ENCODE assay signal across 9 cellular contexts in the genomic region with DNA sequence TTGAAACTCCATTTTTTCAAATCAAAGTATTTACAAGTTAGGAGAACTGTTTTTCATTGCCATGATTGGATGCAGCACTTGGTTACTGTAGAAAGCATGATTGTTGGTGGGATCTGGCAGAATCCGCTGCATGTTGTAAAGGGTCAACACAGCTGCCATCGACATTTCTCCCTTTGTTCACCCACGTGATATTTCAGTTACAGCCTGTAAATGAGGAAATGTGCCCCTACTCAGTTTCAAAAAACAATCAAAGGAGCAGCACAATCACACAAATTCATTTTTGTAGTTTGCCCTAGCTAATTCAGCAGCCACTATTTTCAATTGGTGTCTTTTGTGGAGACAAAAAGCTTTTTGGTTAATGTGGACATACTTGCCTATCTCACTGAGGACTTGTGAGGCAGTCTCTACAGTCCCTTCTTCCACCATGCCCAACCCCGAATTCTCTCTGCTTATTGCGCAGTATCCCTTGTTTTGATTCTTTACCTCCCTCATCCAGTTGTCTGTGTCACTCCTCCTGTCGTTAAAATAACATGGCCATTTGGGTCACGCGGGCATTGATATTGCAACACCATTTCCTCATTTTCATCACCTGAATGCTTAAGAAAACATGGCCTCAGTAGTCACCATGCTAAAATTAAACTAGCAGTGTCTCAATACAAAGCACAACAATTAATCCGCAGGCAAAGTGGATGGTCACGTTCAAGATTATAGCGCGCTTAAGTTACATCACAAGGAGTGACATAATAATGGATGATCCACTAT. TPM values are rescaled to one million over a fixed set of nuclear protein-coding genes. Genes with fewer than 3 reads are reported as not detected.
DNase-seq lines count a peak whose midpoint lies in the region; ATAC-seq and TF ChIP-seq lines count a peak whose summit lies in the region.
"Had no signal": no experiment of that assay in that cellular context is flagged by ENCODE, and none has a peak within 500 bp of the region (broad histone marks: within the 10 kb centered on the region; RNA-seq: fewer than 3 reads in every experiment).

No MANE protein-coding gene starts in this region.

- peak; percentile 1 for DNase-seq in natural killer cell treated with Interleukin-12 subunit alpha and Interleukin-12 subunit beta and Interleukin-15 and Interleukin-18, amount 100 ng/mL, for 72 hours (ENCODE audit: low spot score)
- DNase-seq in natural killer cell (no peak), SJCRH30 (peak; percentile 57 to 72), NCI-H1436 treated with DMSO at 0.1 percent for 48 hours (lab: John Stamatoyannopoulos, UW) (no peak), mucosa of gallbladder (ENCODE audit: low spot score) (no peak)
- DNase-seq in CD8-positive, alpha-beta T cell: no peak
- DNase-seq: NCI-H2081 treated with DMSO at 0.1 percent for 48 hours had no signal

- H3K9me3 Mint-ChIP-seq in natural killer cell treated with Interleukin-12 subunit alpha and Interleukin-12 subunit beta and Interleukin-15 and Interleukin-18, amount 100 ng/mL, for 72 hours: no peaks in the 10 kb centered on the region
- H3K9me3 Mint-ChIP-seq in natural killer cell: no peaks in the 10 kb centered on the region
- peaks cover 2% of the 10 kb centered on the region for H3K9me3 Mint-ChIP-seq in CD8-positive, alpha-beta T cell

- intact Hi-C loops in natural killer cell (cut with micrococcal nuclease): no loop called here
- intact Hi-C loops in CD8-positive, alpha-beta T cell (cut with DNase I, micrococcal nuclease): no loop called here

- H3K27ac ChIP-seq in SJCRH30 (peak overlapping the region; percentile 81), liver (ENCODE audit: low read depth in 1 of 2, low read length in 2 of 2) (peak overlapping the region; percentile 85)
- H3K27ac ChIP-seq in CD8-positive, alpha-beta T cell (ENCODE audit: low read depth, low read length): no peak overlapping the region

- peaks cover 13 to 18% of the 10 kb centered on the region in 2 donors for H3K27me3 Mint-ChIP-seq in natural killer cell treated with Interleukin-12 subunit alpha and Interleukin-12 subunit beta and Interleukin-15 and Interleukin-18, amount 100 ng/mL, for 72 hours
- peaks cover 14 to 23% of the 10 kb centered on the region in 2 donors for H3K27me3 Mint-ChIP-seq in natural killer cell (ENCODE audit: low read depth in 2 of 2)
- no peaks in the 10 kb centered on the region for H3K27me3 Mint-ChIP-seq in CD8-positive, alpha-beta T cell (ENCODE audit: low read depth)

- CTCF ChIA-PET in CD8-positive, alpha-beta T cell (lab: Charles Lee): no interaction called here

- TF ChIP-seq CTCF in natural killer cell (IDR thresholded peaks at IDR 0.05) (no peak), liver (IDR thresholded peaks at IDR 0.05; ENCODE audit: low read depth, low read length, missing input control) (no peak)
- no peak for TF ChIP-seq CTCF in CD8-positive, alpha-beta T cell (IDR thresholded peaks at IDR 0.05)

- ATAC-seq in natural killer cell treated with Interleukin-12 subunit alpha and Interleukin-12 subunit beta and Interleukin-15 and Interleukin-18, amount 100 ng/mL, for 72 hours: no peak
- no peak for ATAC-seq in natural killer cell
- no peak for ATAC-seq in CD8-positive, alpha-beta T cell
- ATAC-seq in GM18858 (IDR thresholded peaks at IDR 0.05; ENCODE audit: unreplicated experiment): no peak

- POLR2A ChIA-PET in CD8-positive, alpha-beta T cell (lab: Charles Lee): no interaction called here

- H3K4me3 Mint-ChIP-seq in natural killer cell treated with Interleukin-12 subunit alpha and Interleukin-12 subunit beta and Interleukin-15 and Interleukin-18, amount 100 ng/mL, for 72 hours: peak overlapping the region; percentile 73
- H3K4me3 Mint-ChIP-seq in natural killer cell: no peak overlapping the region
- H3K4me3 Mint-ChIP-seq in CD8-positive, alpha-beta T cell: no peak overlapping the region

- H3K36me3 ChIP-seq in SJCRH30 (no peaks in the 10 kb centered on the region), liver (ENCODE audit: control insufficient read depth in 4 of 4, insufficient read depth in 3 of 4, low read depth in 1 of 4, low read length in 3 of 4) (no peaks in the 10 kb centered on the region)
- no peaks in the 10 kb centered on the region for H3K36me3 ChIP-seq in CD8-positive, alpha-beta T cell (ENCODE audit: insufficient read depth, low read length)

- H3K9me3 ChIP-seq in SJCRH30 (replicated peaks): peaks cover 8% of the 10 kb centered on the region
- H3K9me3 ChIP-seq in liver (ENCODE audit: control insufficient read depth in 4 of 4, low read length in 3 of 4): no peaks in the 10 kb centered on the region
- H3K9me3 ChIP-seq in CD8-positive, alpha-beta T cell (ENCODE audit: low read length): no peaks in the 10 kb centered on the region

- H3K27ac Mint-ChIP-seq in natural killer cell treated with Interleukin-12 subunit alpha and Interleukin-12 subunit beta and Interleukin-15 and Interleukin-18, amount 100 ng/mL, for 72 hours: no peak overlapping the region
- H3K27ac Mint-ChIP-seq in natural killer cell: peak overlapping the region in 1 of 2 donors; percentile 61
- no peak overlapping the region for H3K27ac Mint-ChIP-seq in CD8-positive, alpha-beta T cell

- H3K9ac ChIP-seq in liver (ENCODE audit: low read depth in 1 of 2, low read length in 2 of 2): no peak overlapping the region

- no peaks in the 10 kb centered on the region for H3K36me3 Mint-ChIP-seq in natural killer cell treated with Interleukin-12 subunit alpha and Interleukin-12 subunit beta and Interleukin-15 and Interleukin-18, amount 100 ng/mL, for 72 hours
- H3K36me3 Mint-ChIP-seq in natural killer cell: no peaks in the 10 kb centered on the region
- H3K36me3 Mint-ChIP-seq in CD8-positive, alpha-beta T cell: no peaks in the 10 kb centered on the region

- H3K4me3 ChIP-seq in SJCRH30 (peak overlapping the region; percentile 32), liver (ENCODE audit: low read depth in 1 of 3, low read length in 3 of 3) (no peak overlapping the region)
- no peak overlapping the region for H3K4me3 ChIP-seq in CD8-positive, alpha-beta T cell (ENCODE audit: low read depth, low read length)

- H3K4me1 Mint-ChIP-seq in natural killer cell treated with Interleukin-12 subunit alpha and Interleukin-12 subunit beta and Interleukin-15 and Interleukin-18, amount 100 ng/mL, for 72 hours (ENCODE audit: low read depth in 2 of 2): peaks cover 20 to 29% of the 10 kb centered on the region in 2 donors
- H3K4me1 Mint-ChIP-seq in natural killer cell: peaks cover 12 to 20% of the 10 kb centered on the region in 2 donors
- H3K4me1 Mint-ChIP-seq in CD8-positive, alpha-beta T cell (ENCODE audit: low read depth): peaks cover 25% of the 10 kb centered on the region

- H3K4me1 ChIP-seq in SJCRH30 (peaks cover 51% of the 10 kb centered on the region), liver (ENCODE audit: control insufficient read depth in 4 of 4, insufficient read depth in 4 of 4, low read length in 3 of 4) (peaks cover 22 to 65% (median 39%) of the 10 kb centered on the region in 4 donors)
- H3K4me1 ChIP-seq in CD8-positive, alpha-beta T cell (ENCODE audit: insufficient read depth, low read length): peaks cover 13% of the 10 kb centered on the region

- H3K27me3 ChIP-seq in SJCRH30: no peaks in the 10 kb centered on the region
- H3K27me3 ChIP-seq in liver (ENCODE audit: control insufficient read depth in 4 of 4, insufficient read depth in 4 of 4, low read length in 3 of 4): no peaks in the 10 kb centered on the region
- no peaks in the 10 kb centered on the region for H3K27me3 ChIP-seq in CD8-positive, alpha-beta T cell (ENCODE audit: insufficient read depth, low read length)

- WGBS in liver: 56% methylated on average over 12 of the region's 12 CpGs

- TF ChIP-seq RAD21 in liver (IDR thresholded peaks at IDR 0.05): no peak

TF ChIP-seq in liver, 16 proteins besides CTCF, POLR2A, EP300 and RAD21:
- peak; percentile 58 for TF ChIP-seq YY1 (IDR thresholded peaks at IDR 0.05)
- TF ChIP-seq, protein P1, sequence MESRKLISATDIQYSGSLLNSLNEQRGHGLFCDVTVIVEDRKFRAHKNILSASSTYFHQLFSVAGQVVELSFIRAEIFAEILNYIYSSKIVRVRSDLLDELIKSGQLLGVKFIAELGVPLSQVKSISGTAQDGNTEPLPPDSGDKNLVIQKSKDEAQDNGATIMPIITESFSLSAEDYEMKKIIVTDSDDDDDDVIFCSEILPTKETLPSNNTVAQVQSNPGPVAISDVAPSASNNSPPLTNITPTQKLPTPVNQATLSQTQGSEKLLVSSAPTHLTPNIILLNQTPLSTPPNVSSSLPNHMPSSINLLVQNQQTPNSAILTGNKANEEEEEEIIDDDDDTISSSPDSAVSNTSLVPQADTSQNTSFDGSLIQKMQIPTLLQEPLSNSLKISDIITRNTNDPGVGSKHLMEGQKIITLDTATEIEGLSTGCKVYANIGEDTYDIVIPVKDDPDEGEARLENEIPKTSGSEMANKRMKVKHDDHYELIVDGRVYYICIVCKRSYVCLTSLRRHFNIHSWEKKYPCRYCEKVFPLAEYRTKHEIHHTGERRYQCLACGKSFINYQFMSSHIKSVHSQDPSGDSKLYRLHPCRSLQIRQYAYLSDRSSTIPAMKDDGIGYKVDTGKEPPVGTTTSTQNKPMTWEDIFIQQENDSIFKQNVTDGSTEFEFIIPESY (IDR thresholded peaks at IDR 0.05): no peak
- peak in 1 of 2 donors; percentile 1 for TF ChIP-seq HNF4A (conservative IDR thresholded peaks at IDR 0.05)
- TF ChIP-seq, protein P2, sequence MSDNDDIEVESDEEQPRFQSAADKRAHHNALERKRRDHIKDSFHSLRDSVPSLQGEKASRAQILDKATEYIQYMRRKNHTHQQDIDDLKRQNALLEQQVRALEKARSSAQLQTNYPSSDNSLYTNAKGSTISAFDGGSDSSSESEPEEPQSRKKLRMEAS (IDR thresholded peaks at IDR 0.05): peak; percentile 15
TF ChIP-seq in liver: peak in this region for 3.

RNA-seq across cellular contexts. Expression of gene PROC, which starts 6.4 kb away (rescaled TPM):
- total RNA-seq in natural killer cell treated with Interleukin-12 subunit alpha and Interleukin-12 subunit beta and Interleukin-15 and Interleukin-18, amount 100 ng/mL, for 72 hours: not detected
- total RNA-seq in natural killer cell (not detected), liver (100 to 1,000 TPM; 150 to 376 TPM), mucosa of gallbladder (3.3 TPM)
- not detected in 2 replicates for total RNA-seq in SJCRH30 (2014; rRNA removed; shearing (Covaris generic))
- polyA plus RNA-seq in liver: 100 to 1,000 TPM; 305 to 407 TPM
- total RNA-seq in CD8-positive, alpha-beta T cell: under 1 TPM in 1 of 2 experiments, not detected in 1; 0.33 TPM

RNA-seq across cellular contexts. Expression of gene MAP3K2, which starts 24.0 kb away (rescaled TPM):
- 10 to 100 TPM; 59.0 to 64.6 TPM for total RNA-seq in natural killer cell treated with Interleukin-12 subunit alpha and Interleukin-12 subunit beta and Interleukin-15 and Interleukin-18, amount 100 ng/mL, for 72 hours
- 100 to 1,000 TPM in 2 of 3 donors, 10 to 100 TPM in 1; 99.4 to 109 (median 106) TPM for total RNA-seq in natural killer cell
- total RNA-seq in SJCRH30 (2014; rRNA removed; shearing (Covaris generic)): 24.4 and 28.8 TPM in 2 replicates
- total RNA-seq in liver: 10 to 100 TPM; 22.0 to 46.2 TPM
- polyA plus RNA-seq in liver: 10 to 100 TPM in 1 of 2 donors, 1 to 10 TPM in 1; 5.9 to 12.1 TPM
- 100 to 1,000 TPM; 126 to 137 TPM for total RNA-seq in CD8-positive, alpha-beta T cell
- 71.0 TPM for total RNA-seq in mucosa of gallbladder

Comparison
In these comparisons a context has a peak if more than half of its experiments do, and no peak if none do; other contexts are left out.
1. DNase-seq: peak in natural killer cell treated with Interleukin-12 subunit alpha and Interleukin-12 subunit beta and Interleukin-15 and Interleukin-18, amount 100 ng/mL, for 72 hours (single experiment) and SJCRH30 (2 of 2); none in natural killer cell (single experiment), CD8-positive, alpha-beta T cell (0 of 7), NCI-H1436 treated with DMSO at 0.1 percent for 48 hours (single experiment) and mucosa of gallbladder (single experiment).
2. RNA of gene PROC, which starts 6.4 kb away (total RNA-seq): 150 to 376 TPM in liver; 3.3 TPM in mucosa of gallbladder (single experiment), 0.33 TPM in CD8-positive, alpha-beta T cell, not detected in natural killer cell treated with Interleukin-12 subunit alpha and Interleukin-12 subunit beta and Interleukin-15 and Interleukin-18, amount 100 ng/mL, for 72 hours, not detected in natural killer cell and not detected in SJCRH30; every median in the first group is over 10 times any median in the second.